In the genomic region with DNA sequence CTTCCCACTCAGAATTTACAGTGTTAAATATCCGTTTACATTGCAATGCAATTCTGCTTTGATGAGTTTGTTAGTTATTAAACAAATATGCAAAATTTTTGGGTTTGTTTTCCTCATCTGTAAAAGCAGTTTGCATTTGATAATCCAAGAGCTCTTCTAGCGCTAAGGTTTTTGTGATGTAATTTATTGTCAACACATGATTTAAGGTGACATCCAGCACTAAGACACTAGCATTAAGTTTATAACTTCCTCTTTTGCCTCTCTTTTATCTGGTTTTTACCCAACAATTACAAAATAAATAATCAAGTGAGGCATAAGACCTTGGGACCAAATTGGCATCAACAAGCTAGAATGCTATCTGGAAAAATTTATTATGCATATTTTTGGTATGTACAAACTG, we compare ENCODE assay signal across 8 cellular contexts.
A peak's percentile ranks its signal among the peaks of the same experiment; 100 is the strongest.
DNase-seq lines count a peak whose midpoint lies in the region; ATAC-seq and TF ChIP-seq lines count a peak whose summit lies in the region.
"Had no signal": no experiment of that assay in that cellular context is flagged by ENCODE, and none has a peak within 500 bp of the region (broad histone marks: within the 10 kb centered on the region; RNA-seq: fewer than 3 reads in every experiment).

No MANE protein-coding gene starts in this region.

- H3K9me3 ChIP-seq in HUES48 (ENCODE audit: control insufficient read depth, insufficient read depth, low read length), result no peaks in the 10 kb centered on the region

- H3K27ac ChIP-seq in HUES48 (ENCODE audit: low read depth, low read length), result no peak overlapping the region

- TF ChIP-seq CTCF in foreskin fibroblast (IDR thresholded peaks at IDR 0.05; ENCODE audit: low read depth, low read length), result no peak

- H3K27ac Mint-ChIP-seq in stimulated activated naive B cell treated with anti-CD40 and anti-IgM and Interleukin-4, amounts not matched to agents 10 μg/mL and 1 μg/mL and 100 μg/mL, for 72 hours, result no peak overlapping the region

- no peaks in the 10 kb centered on the region for H3K9me3 Mint-ChIP-seq in stimulated activated naive B cell treated with anti-CD40 and anti-IgM and Interleukin-4, amounts not matched to agents 10 μg/mL and 1 μg/mL and 100 μg/mL, for 72 hours

- H3K4me1 ChIP-seq in HUES48 (ENCODE audit: control insufficient read depth, insufficient read depth, low read length), result no peaks in the 10 kb centered on the region

- peaks cover 5 to 20% of the 10 kb centered on the region in 2 donors for H3K4me1 Mint-ChIP-seq in stimulated activated naive B cell treated with anti-CD40 and anti-IgM and Interleukin-4, amounts not matched to agents 10 μg/mL and 1 μg/mL and 100 μg/mL, for 72 hours

- H3K4me3 Mint-ChIP-seq in stimulated activated naive B cell treated with anti-CD40 and anti-IgM and Interleukin-4, amounts not matched to agents 10 μg/mL and 1 μg/mL and 100 μg/mL, for 72 hours, result peak overlapping the region; percentile 97 to 98

- H3K27me3 ChIP-seq in HUES48 (ENCODE audit: control insufficient read depth, insufficient read depth, low read length), result no peaks in the 10 kb centered on the region

- peaks cover 24% of the 10 kb centered on the region for H3K36me3 ChIP-seq in HUES48 (ENCODE audit: control insufficient read depth, insufficient read depth, low read length)

- H3K4me3 ChIP-seq in HUES48 (ENCODE audit: low read depth, low read length) (peak overlapping the region; percentile 85; the same call in 1 of the 2 replicates), foreskin fibroblast (ENCODE audit: low read depth in 1 of 2, low read length in 2 of 2) (peak overlapping the region; percentile 62 to 98)

- ATAC-seq in SK-N-SH treated with all-trans-retinoic acid at 6 μM for 48 hours (no peak), HG02588 (IDR thresholded peaks at IDR 0.05; ENCODE audit: unreplicated experiment) (no peak)
- no peak for ATAC-seq in stimulated activated naive B cell treated with anti-CD40 and anti-IgM and Interleukin-4, amounts not matched to agents 10 μg/mL and 1 μg/mL and 100 μg/mL, for 72 hours (replicated peaks)

- H3K27me3 Mint-ChIP-seq in stimulated activated naive B cell treated with anti-CD40 and anti-IgM and Interleukin-4, amounts not matched to agents 10 μg/mL and 1 μg/mL and 100 μg/mL, for 72 hours, result peaks cover 10 to 13% of the 10 kb centered on the region in 2 donors

- no peak overlapping the region for H3K9ac ChIP-seq in HUES48 (ENCODE audit: low read depth, low read length)

- H3K36me3 Mint-ChIP-seq in stimulated activated naive B cell treated with anti-CD40 and anti-IgM and Interleukin-4, amounts not matched to agents 10 μg/mL and 1 μg/mL and 100 μg/mL, for 72 hours, result peaks cover 6 to 10% of the 10 kb centered on the region in 2 donors

- DNase-seq in foreskin fibroblast (no peak), NCI-H1105 treated with DMSO at 0.1 percent for 48 hours (lab: John Stamatoyannopoulos, UW) (no peak), GM19238 (ENCODE audit: insufficient read length, low spot score) (no peak)
- DNase-seq in stimulated activated naive B cell treated with anti-CD40 and anti-IgM and Interleukin-4, amounts not matched to agents 10 μg/mL and 1 μg/mL and 100 μg/mL, for 72 hours, result no peak
- DNase-seq: SHP77 treated with DMSO at 0.1 percent for 48 hours had no signal

TF ChIP-seq in SK-N-SH treated with all-trans-retinoic acid at 6 μM for 48 hours, 23 proteins besides CTCF, POLR2A, EP300 and RAD21:
- TF ChIP-seq SNAI2 (CRISPR knock-in tag; IDR thresholded peaks at IDR 0.05) (no peak), ISL1 (CRISPR knock-in tag; IDR thresholded peaks at IDR 0.05) (peak; percentile 50; the same call in 1 of the 2 replicates)
